Comparison of ENCODE assay signal across 8 cellular contexts in the genomic region with DNA sequence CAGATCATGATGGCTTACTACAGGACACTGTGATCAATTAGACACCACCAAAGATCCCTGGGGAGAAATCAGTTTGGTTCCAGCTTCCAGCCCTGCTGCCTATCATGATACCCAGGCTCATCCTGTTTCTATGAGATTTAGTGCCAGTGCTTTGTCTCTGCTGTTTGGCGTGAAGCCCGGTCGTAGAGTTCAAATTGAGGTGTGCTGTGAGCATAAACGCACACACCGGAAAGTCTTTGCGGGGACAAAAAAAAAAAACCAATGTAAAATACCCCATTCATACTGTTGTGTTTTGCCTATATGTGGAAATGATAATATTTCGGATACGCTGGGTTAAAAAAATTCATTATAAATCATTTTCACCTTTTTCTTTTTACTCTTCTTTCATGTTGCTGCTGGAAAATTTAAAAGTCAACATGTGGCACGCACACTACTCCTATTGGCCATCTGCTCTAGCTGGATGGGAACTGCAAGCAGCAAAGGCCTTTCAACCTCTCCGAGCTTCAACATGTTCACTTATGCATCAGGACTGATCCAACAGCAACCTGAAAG. TPM values are rescaled to one million over a fixed set of nuclear protein-coding genes. Genes with fewer than 3 reads are reported as not detected.
DNase-seq lines count a peak whose midpoint lies in the region; ATAC-seq and TF ChIP-seq lines count a peak whose summit lies in the region.

No MANE protein-coding gene starts in this region.

- POLR2A ChIA-PET in PC-3 (lab: Charles Lee; ENCODE audit: unreplicated experiment) = interaction anchor here (1.0 kb wide), 1 partner anchor 272 kb away, joined by 3 read pairs; the partner anchor contains the start of gene SLC10A3

- H3K4me3 ChIP-seq in PC-3 (ENCODE audit: low read length) = peak overlapping the region; percentile 93
- peak overlapping the region; percentile 92 for H3K4me3 ChIP-seq in endodermal cell (ENCODE audit: low read length)
- H3K4me3 ChIP-seq in ovary = peak overlapping the region; percentile 46

- peaks cover 24% of the 10 kb centered on the region for H4K20me1 ChIP-seq in PC-3 (ENCODE audit: low read length)

- 20 to 41% methylated on average over 1 to 5 of the region's 10 CpGs for WGBS in endodermal cell (ENCODE audit: insufficient coverage in 1 of 2, insufficient read length in 1 of 2), 2 experiments
- 40 to 54% (median 43%) methylated on average over 10 of the region's 10 CpGs for WGBS in ovary, 3 donors

- no peaks in the 10 kb centered on the region for H3K27me3 ChIP-seq in PC-3 (ENCODE audit: low read length)
- H3K27me3 ChIP-seq in endodermal cell (ENCODE audit: control insufficient read depth, insufficient read depth, low read length, poor library complexity, severe bottlenecking) = no peaks in the 10 kb centered on the region
- H3K27me3 ChIP-seq in ovary = no peaks in the 10 kb centered on the region

- H3K4me1 Mint-ChIP-seq in endodermal cell = peaks cover 9% of the 10 kb centered on the region

- no peaks in the 10 kb centered on the region for H3K9me2 ChIP-seq in PC-3 (replicated peaks; ENCODE audit: low read length)

- H2AFZ ChIP-seq in PC-3 (ENCODE audit: low read length) = peak overlapping the region; percentile 75

- intact Hi-C loops in PC-3 (cut with micrococcal nuclease) = loop anchor here (5.0 kb wide), 1 partner anchor 45 kb away; the partner anchor contains the start of gene MPP1
- intact Hi-C loops in ovary (cut with DNase I) = no loop called here

- DNase-seq in NCI-H524 (lab: John Stamatoyannopoulos, UW) = peak; percentile 35 to 55
- DNase-seq in NCI-H524 treated with DMSO at 0.1 percent for 48 hours (lab: John Stamatoyannopoulos, UW) = no peak
- no peak for DNase-seq in PC-3
- DNase-seq in endodermal cell = no peak
- peak in 3 of 5 donors; percentile 26 to 33 (median 32) for DNase-seq in ovary
- DNase-seq in NCI-H128 (lab: John Stamatoyannopoulos, UW; ENCODE audit: unreplicated experiment) = no peak

- H3K9ac ChIP-seq in PC-3 (ENCODE audit: low read length) (peak overlapping the region; percentile 66), endodermal cell (ENCODE audit: extremely low read depth, low read length, poor library complexity, severe bottlenecking) (peak overlapping the region; percentile 44)

- no peaks in the 10 kb centered on the region for H3K9me3 ChIP-seq in PC-3 (ENCODE audit: low read length)
- H3K9me3 ChIP-seq in endodermal cell (ENCODE audit: control insufficient read depth, low read length) = no peaks in the 10 kb centered on the region
- H3K9me3 ChIP-seq in ovary = no peaks in the 10 kb centered on the region

- H3K79me2 ChIP-seq in PC-3 (ENCODE audit: low read length) = peaks cover 44% of the 10 kb centered on the region

- H3K27ac Mint-ChIP-seq in endodermal cell = peak overlapping the region; percentile 84

- peaks cover 21% of the 10 kb centered on the region for H3K36me3 Mint-ChIP-seq in endodermal cell (ENCODE audit: low read depth)

- H3K27ac ChIP-seq in PC-3 (ENCODE audit: low read length) (peak overlapping the region; percentile 47), endodermal cell (ENCODE audit: low read depth, low read length) (peak overlapping the region; percentile 72), ovary (no peak overlapping the region)

- no peaks in the 10 kb centered on the region for H3K27me3 Mint-ChIP-seq in endodermal cell (ENCODE audit: insufficient read depth)

- no peak for TF ChIP-seq POLR2A in ovary (IDR thresholded peaks at IDR 0.05)

- no peak for ATAC-seq in PC-3
- no peak for ATAC-seq in HG03175 (IDR thresholded peaks at IDR 0.05; ENCODE audit: unreplicated experiment)
- no peak for ATAC-seq in GM18907 (IDR thresholded peaks at IDR 0.05; ENCODE audit: unreplicated experiment)

- peak overlapping the region; percentile 82 for H3K4me2 ChIP-seq in PC-3 (ENCODE audit: low read length)

- TF ChIP-seq CTCF in PC-3 (conservative IDR thresholded peaks at IDR 0.05; ENCODE audit: low read depth, low read length) (no peak), endodermal cell (conservative IDR thresholded peaks at IDR 0.05) (no peak), ovary (IDR thresholded peaks at IDR 0.05) (no peak)

- H3F3A ChIP-seq in PC-3 (ENCODE audit: low read length, unreplicated experiment) = no peaks in the 10 kb centered on the region

- TSS peak; percentile 98 for BruUV-seq in PC-3 (replicated peaks; lab: Mats Ljungman, UMichigan)

- H3K36me3 ChIP-seq in PC-3 (ENCODE audit: low read depth, low read length) (peaks cover 26% of the 10 kb centered on the region), endodermal cell (ENCODE audit: control insufficient read depth, insufficient read depth, low read length) (peaks cover 22% of the 10 kb centered on the region), ovary (no peaks in the 10 kb centered on the region)

- CTCF ChIA-PET in PC-3 (lab: Charles Lee) = no interaction called here

- peaks cover 8% of the 10 kb centered on the region for H3K4me1 ChIP-seq in PC-3 (ENCODE audit: insufficient read depth, low read length)
- H3K4me1 ChIP-seq in endodermal cell (ENCODE audit: control insufficient read depth, insufficient read depth, low read length) = no peaks in the 10 kb centered on the region
- no peaks in the 10 kb centered on the region for H3K4me1 ChIP-seq in ovary (ENCODE audit: insufficient read depth)

- no peak for TF ChIP-seq EP300 in ovary (IDR thresholded peaks at IDR 0.05)

- H3K4me3 Mint-ChIP-seq in endodermal cell = peak overlapping the region; percentile 79

- H3K9me3 Mint-ChIP-seq in endodermal cell = peaks cover 49% of the 10 kb centered on the region

RNA-seq across cellular contexts. Expression of gene DKC1, which starts 0.6 kb away (rescaled TPM):
- total RNA-seq in PC-3 (2014; rRNA removed) = 89.2 and 115 TPM in 2 replicates
- 10 to 100 TPM; 66.5 to 70.8 TPM for total RNA-seq in endodermal cell
- polyA plus RNA-seq in endodermal cell (2013, experiment 1 of 2) = 66.7 TPM
- 62.1 TPM for polyA plus RNA-seq in endodermal cell (2013, experiment 2 of 2)
- 10 to 100 TPM; 17.0 to 51.8 (median 34.4) TPM for total RNA-seq in ovary
- 10 to 100 TPM; 25.9 to 60.6 TPM for polyA plus RNA-seq in ovary

RNA-seq across cellular contexts. Expression of gene GAB3, which starts 11.2 kb away (rescaled TPM):
- total RNA-seq in PC-3 (2014; rRNA removed) = 3.1 TPM in 1 of 2 replicates, not detected in the other
- under 1 TPM; 0.13 to 0.55 TPM for total RNA-seq in endodermal cell
- 0.07 TPM for polyA plus RNA-seq in endodermal cell (2013, experiment 1 of 2)
- not detected for polyA plus RNA-seq in endodermal cell (2013, experiment 2 of 2)
- total RNA-seq in ovary = 1 to 10 TPM in 5 of 7 donors, under 1 TPM in 2; 0.68 to 2.7 (median 1.1) TPM
- 1 to 10 TPM in 1 of 2 donors, under 1 TPM in 1; 0.96 to 4.0 TPM for polyA plus RNA-seq in ovary

RNA-seq across cellular contexts. Expression of gene MPP1, which starts 43.2 kb away (rescaled TPM):
- total RNA-seq in PC-3 (2014; rRNA removed) = 18.3 and 18.8 TPM in 2 replicates
- 10 to 100 TPM; 13.7 to 15.7 TPM for total RNA-seq in endodermal cell
- polyA plus RNA-seq in endodermal cell (2013, experiment 1 of 2) = 9.8 TPM
- polyA plus RNA-seq in endodermal cell (2013, experiment 2 of 2) = 9.4 TPM
- total RNA-seq in ovary = 10 to 100 TPM in 6 of 7 donors, 1 to 10 TPM in 1; 9.2 to 25.9 (median 16.2) TPM
- polyA plus RNA-seq in ovary = 10 to 100 TPM; 12.5 to 46.9 TPM

Comparison
In these comparisons a context has a peak if more than half of its experiments do, and no peak if none do; other contexts are left out.
1. DNase-seq: peak in NCI-H524 (2 of 2) and ovary (3 of 5); none in NCI-H524 treated with DMSO at 0.1 percent for 48 hours (single experiment), PC-3 (single experiment), endodermal cell (single experiment) and NCI-H128 (single experiment).
2. H3K27ac ChIP-seq: peak in PC-3 (single experiment) and endodermal cell (single experiment); none in ovary (0 of 2).
3. Peak in every context shown above with its lines, with median percentiles within 50 percentile points of each other: H3K4me3 ChIP-seq.